In genomic region chr18:35637226-35637625, GRCh38 we compare ENCODE assay signal across 2 cellular contexts.
TF ChIP-seq lines count a peak whose summit lies in the region.

No MANE protein-coding gene starts in this region.

TF ChIP-seq in A549, 52 proteins besides CTCF, POLR2A, EP300 and RAD21:
- TF ChIP-seq MAFK (IDR thresholded peaks at IDR 0.05; ENCODE audit: partially characterized antibody) (peak; percentile 96), HEYL (CRISPR knock-in tag; IDR thresholded peaks at IDR 0.05) (no peak)

TF ChIP-seq in IMR-90, 13 proteins besides CTCF, POLR2A, EP300 and RAD21:
- TF ChIP-seq, protein P1, sequence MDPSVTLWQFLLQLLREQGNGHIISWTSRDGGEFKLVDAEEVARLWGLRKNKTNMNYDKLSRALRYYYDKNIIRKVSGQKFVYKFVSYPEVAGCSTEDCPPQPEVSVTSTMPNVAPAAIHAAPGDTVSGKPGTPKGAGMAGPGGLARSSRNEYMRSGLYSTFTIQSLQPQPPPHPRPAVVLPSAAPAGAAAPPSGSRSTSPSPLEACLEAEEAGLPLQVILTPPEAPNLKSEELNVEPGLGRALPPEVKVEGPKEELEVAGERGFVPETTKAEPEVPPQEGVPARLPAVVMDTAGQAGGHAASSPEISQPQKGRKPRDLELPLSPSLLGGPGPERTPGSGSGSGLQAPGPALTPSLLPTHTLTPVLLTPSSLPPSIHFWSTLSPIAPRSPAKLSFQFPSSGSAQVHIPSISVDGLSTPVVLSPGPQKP (IDR thresholded peaks at IDR 0.05; ENCODE audit: borderline replicate concordance, low read depth, low read length), result no peak
- TF ChIP-seq, protein P2, sequence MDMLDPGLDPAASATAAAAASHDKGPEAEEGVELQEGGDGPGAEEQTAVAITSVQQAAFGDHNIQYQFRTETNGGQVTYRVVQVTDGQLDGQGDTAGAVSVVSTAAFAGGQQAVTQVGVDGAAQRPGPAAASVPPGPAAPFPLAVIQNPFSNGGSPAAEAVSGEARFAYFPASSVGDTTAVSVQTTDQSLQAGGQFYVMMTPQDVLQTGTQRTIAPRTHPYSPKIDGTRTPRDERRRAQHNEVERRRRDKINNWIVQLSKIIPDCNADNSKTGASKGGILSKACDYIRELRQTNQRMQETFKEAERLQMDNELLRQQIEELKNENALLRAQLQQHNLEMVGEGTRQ (IDR thresholded peaks at IDR 0.05; ENCODE audit: low read depth, low read length), result no peak
- TF ChIP-seq CHD1 (IDR thresholded peaks at IDR 0.05; ENCODE audit: low read depth, low read length) (no peak), CEBPB (IDR thresholded peaks at IDR 0.05; ENCODE audit: low read depth, low read length) (no peak), MAFK (IDR thresholded peaks at IDR 0.05; ENCODE audit: low read depth, low read length) (peak; percentile 98), RCOR1 (IDR thresholded peaks at IDR 0.05; ENCODE audit: insufficient replicate concordance, low read length) (no peak), NFE2L2 (IDR thresholded peaks at IDR 0.05; ENCODE audit: low read depth, low read length) (no peak), FOS (IDR thresholded peaks at IDR 0.05; ENCODE audit: low read depth, low read length) (no peak)
TF ChIP-seq in IMR-90: peak in this region for 1.
